12 cellular contexts compared by ENCODE assay signal in the genomic region with DNA sequence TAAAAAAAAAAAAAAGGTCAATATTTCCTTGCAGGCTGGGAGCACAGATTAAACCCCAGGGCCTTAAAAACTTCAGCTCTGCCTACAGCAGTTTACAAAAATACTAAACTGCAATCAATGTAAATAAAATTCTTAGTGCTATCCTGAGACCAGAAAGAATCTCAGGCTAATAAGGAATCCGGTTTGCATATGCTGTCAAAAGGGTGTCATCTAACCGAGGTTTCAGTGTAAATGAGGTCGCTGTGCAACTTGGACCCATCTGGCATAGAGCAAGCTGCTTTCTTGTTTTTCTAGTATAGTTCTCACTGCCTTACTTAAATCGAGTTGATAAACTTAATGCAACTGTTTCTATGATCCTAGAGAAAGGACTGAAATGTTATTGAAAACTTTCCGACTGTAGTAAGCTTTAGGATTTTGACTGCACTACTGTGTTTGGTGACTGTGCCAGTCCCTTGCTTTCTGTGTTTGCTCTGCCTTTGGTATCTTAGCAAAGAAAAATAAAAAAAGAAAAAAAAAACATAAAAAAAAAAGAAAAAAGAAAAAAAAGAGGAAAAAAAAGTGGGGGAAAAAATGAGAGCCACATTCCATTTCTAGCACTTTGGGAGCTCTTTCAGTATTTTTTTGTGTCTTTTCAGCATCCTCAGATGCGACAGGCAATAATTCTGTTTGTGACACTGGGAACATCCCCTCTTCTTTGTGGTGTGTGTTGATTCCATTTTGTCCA.
DNase-seq lines count a peak whose midpoint lies in the region; ATAC-seq and TF ChIP-seq lines count a peak whose summit lies in the region.
"Had no signal": no experiment of that assay in that cellular context is flagged by ENCODE, and none has a peak within 500 bp of the region (broad histone marks: within the 10 kb centered on the region; RNA-seq: fewer than 3 reads in every experiment).

No MANE protein-coding gene starts in this region.

- no peaks in the 10 kb centered on the region for H3K27me3 ChIP-seq in WERI-Rb-1 (ENCODE audit: insufficient read depth, low read depth, severe bottlenecking)
- H3K27me3 ChIP-seq: BE2C had no signal

- no peaks in the 10 kb centered on the region for H3K9me3 Mint-ChIP-seq in nephron progenitor cell
- H3K9me3 Mint-ChIP-seq in effector memory CD8-positive, alpha-beta T cell, result peaks cover 0 to 1% of the 10 kb centered on the region in 2 donors
- H3K9me3 Mint-ChIP-seq: CD4-positive, alpha-beta memory T cell had no signal

- H3K4me1 Mint-ChIP-seq in nephron progenitor cell, result peaks cover 53% of the 10 kb centered on the region
- no peaks in the 10 kb centered on the region for H3K4me1 Mint-ChIP-seq in effector memory CD8-positive, alpha-beta T cell (ENCODE audit: low read depth in 2 of 2)
- H3K4me1 Mint-ChIP-seq: CD4-positive, alpha-beta memory T cell had no signal

- H3K4me3 Mint-ChIP-seq in nephron progenitor cell, result no peak overlapping the region
- H3K4me3 Mint-ChIP-seq in effector memory CD8-positive, alpha-beta T cell, result no peak overlapping the region
- H3K4me3 Mint-ChIP-seq: CD4-positive, alpha-beta memory T cell had no signal

- no peaks in the 10 kb centered on the region for H3K36me3 Mint-ChIP-seq in nephron progenitor cell (ENCODE audit: low read depth)
- H3K36me3 Mint-ChIP-seq in effector memory CD8-positive, alpha-beta T cell (ENCODE audit: insufficient read depth), result no peaks in the 10 kb centered on the region
- H3K36me3 Mint-ChIP-seq: CD4-positive, alpha-beta memory T cell had no signal

- no peak for ATAC-seq in effector memory CD8-positive, alpha-beta T cell (replicated peaks)

- no peaks in the 10 kb centered on the region for H3K9me3 ChIP-seq in WERI-Rb-1 (ENCODE audit: severe bottlenecking)
- H3K9me3 ChIP-seq: BE2C had no signal

- TF ChIP-seq CTCF in WERI-Rb-1 (IDR thresholded peaks at IDR 0.05; ENCODE audit: low read depth, low read length) (no peak), nephron progenitor cell (IDR thresholded peaks at IDR 0.05) (no peak)

- peak; percentile 31 for DNase-seq in DMS 273 treated with DMSO at 0.1 percent for 48 hours (lab: John Stamatoyannopoulos, UW)
- DNase-seq in NCI-H82 (lab: John Stamatoyannopoulos, UW), result peak; percentile 72
- DNase-seq in WERI-Rb-1, result peak; percentile 26
- no peak for DNase-seq in nephron progenitor cell
- no peak for DNase-seq in amniotic stem cell (lab: John Stamatoyannopoulos, UW)
- DNase-seq in globus pallidus (ENCODE audit: low spot score), result no peak
- no peak for DNase-seq in effector memory CD8-positive, alpha-beta T cell
- DNase-seq: BE2C; CD4-positive, alpha-beta memory T cell; COR-L47; HCEC 1CT had no signal

- H3K36me3 ChIP-seq in WERI-Rb-1, result no peaks in the 10 kb centered on the region
- H3K36me3 ChIP-seq: BE2C had no signal

- no peaks in the 10 kb centered on the region for H3K27me3 Mint-ChIP-seq in nephron progenitor cell (ENCODE audit: low read depth, poor library complexity)
- peaks cover 20 to 58% of the 10 kb centered on the region in 2 donors for H3K27me3 Mint-ChIP-seq in effector memory CD8-positive, alpha-beta T cell

- H3K4me3 ChIP-seq in WERI-Rb-1 (ENCODE audit: low read depth, low read length), result no peak overlapping the region

- H3K27ac Mint-ChIP-seq in nephron progenitor cell, result peak overlapping the region; percentile 65
- no peak overlapping the region for H3K27ac Mint-ChIP-seq in effector memory CD8-positive, alpha-beta T cell
- H3K27ac Mint-ChIP-seq: CD4-positive, alpha-beta memory T cell had no signal

- H3K27ac ChIP-seq in WERI-Rb-1, result peak overlapping the region; percentile 66
- H3K27ac ChIP-seq: C4-2B had no signal

Comparison
In these comparisons a context has a peak if more than half of its experiments do, and no peak if none do; other contexts are left out.
1. DNase-seq: peak in DMS 273 treated with DMSO at 0.1 percent for 48 hours (single experiment), NCI-H82 (single experiment) and WERI-Rb-1 (single experiment); none in nephron progenitor cell (single experiment), amniotic stem cell (single experiment), globus pallidus (single experiment) and effector memory CD8-positive, alpha-beta T cell (0 of 3).